Comparison of ENCODE assay signal across 8 cellular contexts in the genomic region with DNA sequence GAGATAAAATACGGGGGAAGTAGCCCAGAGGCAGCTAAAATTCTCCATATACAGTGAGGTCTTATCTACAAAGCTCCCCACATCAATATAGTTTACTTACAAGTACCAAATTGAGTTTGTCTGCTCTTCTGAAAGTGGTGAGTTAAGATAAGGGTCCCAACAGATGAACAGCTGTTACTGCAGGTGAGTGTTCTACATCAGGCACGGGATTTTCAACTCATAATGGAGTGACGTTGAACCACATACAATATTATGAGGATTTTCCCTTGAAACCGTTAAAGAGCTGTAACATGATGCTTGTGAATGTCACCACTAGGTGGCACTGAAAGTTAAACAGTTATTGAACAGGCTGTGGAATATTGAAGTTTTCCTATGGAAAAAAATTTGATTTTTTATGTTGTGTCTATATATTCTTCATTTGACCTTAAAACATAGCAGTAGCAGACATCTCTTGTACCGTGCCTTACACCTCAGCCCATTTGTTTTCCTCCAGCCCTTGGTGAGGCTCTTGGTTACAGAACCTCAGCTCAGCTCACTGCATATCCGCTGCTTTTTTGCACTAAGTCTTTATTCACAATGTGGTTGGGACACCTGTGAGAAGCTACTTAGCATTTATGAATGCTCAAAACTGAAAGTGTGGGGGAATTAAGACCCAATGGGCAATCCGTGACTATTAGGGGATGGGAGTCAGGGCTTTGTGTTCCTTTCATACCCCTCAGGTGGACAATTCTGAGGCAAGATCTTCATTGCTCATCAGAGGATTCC. TPM values are rescaled to one million over a fixed set of nuclear protein-coding genes. Genes with fewer than 3 reads are reported as not detected.
DNase-seq lines count a peak whose midpoint lies in the region; ATAC-seq and TF ChIP-seq lines count a peak whose summit lies in the region.

No MANE protein-coding gene starts in this region.

- no peak overlapping the region for H3K27ac ChIP-seq in Karpas-422 (ENCODE audit: low read length)
- no peak overlapping the region for H3K27ac ChIP-seq in esophagus squamous epithelium
- no peak overlapping the region for H3K27ac ChIP-seq in neutrophil

- intact Hi-C loops in esophagus squamous epithelium (cut with DNase I) = loop anchor here (10.0 kb wide), 2 partner anchors 791 to 871 kb away; a partner anchor contains a TSS

- 0 out of 2 replicates have a peak overlapping the region, but pooled peaks have one; percentile 10 for H3K9ac ChIP-seq in Karpas-422 (ENCODE audit: low read length)

- ATAC-seq in GM18505 (IDR thresholded peaks at IDR 0.05; ENCODE audit: unreplicated experiment) (peak; percentile 58), GM18519 (IDR thresholded peaks at IDR 0.05; ENCODE audit: low FRiP score, unreplicated experiment) (no peak), HG03175 (IDR thresholded peaks at IDR 0.05; ENCODE audit: unreplicated experiment) (no peak)

- H3K4me2 ChIP-seq in Karpas-422 (ENCODE audit: low read depth, low read length, poor library complexity, severe bottlenecking) = peak overlapping the region; percentile 50

- TF ChIP-seq CTCF in esophagus squamous epithelium (IDR thresholded peaks at IDR 0.05) = peak; percentile 63 to 84 (median 73)
- TF ChIP-seq CTCF in neutrophil (IDR thresholded peaks at IDR 0.05) = peak; percentile 70

- H4K20me1 ChIP-seq in Karpas-422 (ENCODE audit: insufficient read depth, low read depth, low read length) = no peaks in the 10 kb centered on the region

- peak overlapping the region; percentile 58; the same call in 1 of the 2 replicates for H2AFZ ChIP-seq in Karpas-422 (ENCODE audit: low read length)

- H3K36me3 ChIP-seq in Karpas-422 (ENCODE audit: insufficient read depth, low read length) (no peaks in the 10 kb centered on the region), esophagus squamous epithelium (no peaks in the 10 kb centered on the region), neutrophil (no peaks in the 10 kb centered on the region)

- 17 to 19% methylated on average over 7 of the region's 7 CpGs for whole genome bisulfite sequencing in esophagus squamous epithelium, 2 donors

- no peaks in the 10 kb centered on the region for H3K79me2 ChIP-seq in Karpas-422 (ENCODE audit: low read length)

- no peaks in the 10 kb centered on the region for H3K9me2 ChIP-seq in Karpas-422 (replicated peaks; ENCODE audit: insufficient read depth, low read length)

- H3K4me1 ChIP-seq in Karpas-422 (ENCODE audit: low read length) = peaks cover 11% of the 10 kb centered on the region
- no peaks in the 10 kb centered on the region for H3K4me1 ChIP-seq in esophagus squamous epithelium
- H3K4me1 ChIP-seq in neutrophil (ENCODE audit: control insufficient read depth in 1 of 2, insufficient read depth in 1 of 2, low read depth in 1 of 2, low read length in 1 of 2) = no peaks in the 10 kb centered on the region

- H3K27me3 ChIP-seq in Karpas-422 (ENCODE audit: low read length) = no peaks in the 10 kb centered on the region
- H3K27me3 ChIP-seq in esophagus squamous epithelium = peaks cover 0 to 21% (median 0%) of the 10 kb centered on the region in 4 donors
- H3K27me3 ChIP-seq in neutrophil = peaks cover 44% of the 10 kb centered on the region

- H3K9me3 ChIP-seq in Karpas-422 (ENCODE audit: low read length) (no peaks in the 10 kb centered on the region), esophagus squamous epithelium (no peaks in the 10 kb centered on the region), neutrophil (no peaks in the 10 kb centered on the region)

- H3K4me3 ChIP-seq in Karpas-422 (ENCODE audit: low read length) = no peak overlapping the region
- no peak overlapping the region for H3K4me3 ChIP-seq in esophagus squamous epithelium
- H3K4me3 ChIP-seq in neutrophil (ENCODE audit: low read depth in 1 of 2, low read length in 1 of 2) = no peak overlapping the region

- DNase-seq in CMK (ENCODE audit: low read depth) = peak; percentile 12
- DNase-seq in Karpas-422 = peak; percentile 78
- DNase-seq in SKM-1 treated with dmso at 0.1 percent for 144 hours (lab: John Stamatoyannopoulos, UW; ENCODE audit: unreplicated experiment) = peak; percentile 83
- no peak for DNase-seq in esophagus squamous epithelium (lab: John Stamatoyannopoulos, UW)

- TF ChIP-seq POLR2A in GM18505 (IDR thresholded peaks at IDR 0.05; ENCODE audit: borderline replicate concordance, extremely low read depth, insufficient read depth, insufficient read length) (no peak), esophagus squamous epithelium (IDR thresholded peaks at IDR 0.05) (no peak)

RNA-seq across cellular contexts. Expression of a gene that starts 23.2 kb away (rescaled TPM):
- total RNA-seq in Karpas-422 (2014; rRNA removed; shearing (Covaris generic); ENCODE audit: low replicate concordance) = 7.1 and 7.2 TPM in 2 replicates
- 1 to 10 TPM in 2 of 4 donors, under 1 TPM in 1, not detected in 1; 0.83 to 1.9 (median 1.7) TPM for total RNA-seq in esophagus squamous epithelium

RNA-seq across cellular contexts. Expression of a gene that starts 50.3 kb away (rescaled TPM):
- 0.45 and 0.76 TPM in 2 replicates for total RNA-seq in Karpas-422 (2014; rRNA removed; shearing (Covaris generic); ENCODE audit: low replicate concordance)
- 1 to 10 TPM in 2 of 4 donors, under 1 TPM in 1, not detected in 1; 0.72 to 2.9 (median 1.2) TPM for total RNA-seq in esophagus squamous epithelium
